In the genomic region with DNA sequence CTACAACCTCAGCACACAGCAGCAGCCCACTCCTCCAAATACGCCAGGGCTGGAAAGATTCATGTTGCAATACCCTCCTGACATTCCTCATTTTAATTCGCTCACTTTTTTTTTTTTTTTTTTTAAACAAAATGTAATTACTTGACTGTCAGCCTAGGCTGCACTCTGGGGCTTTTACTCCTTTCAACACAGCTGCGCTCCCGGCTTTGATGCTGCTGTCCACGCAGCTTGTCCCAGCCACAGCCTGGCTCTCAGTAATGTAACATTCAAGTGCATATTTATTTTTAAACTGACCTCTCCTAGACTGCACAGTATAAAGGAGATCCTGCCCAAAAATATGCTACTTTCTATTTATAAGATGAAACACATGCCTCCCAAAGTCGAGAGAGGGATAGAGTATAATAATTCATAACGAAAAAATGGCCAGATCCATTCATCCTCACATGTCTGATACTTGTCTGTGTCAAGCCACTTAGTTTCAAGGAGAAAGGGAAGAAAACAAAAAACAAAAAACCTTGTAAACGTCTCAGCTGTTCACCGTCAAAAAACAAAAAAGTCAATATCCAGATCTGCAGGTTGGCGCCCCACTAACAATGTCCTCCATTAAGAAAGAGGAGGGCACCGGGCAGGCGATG, we compare ENCODE assay signal across 8 cellular contexts. TPM values are rescaled to one million over a fixed set of nuclear protein-coding genes. Genes with fewer than 3 reads are reported as not detected.
DNase-seq lines count a peak whose midpoint lies in the region; ATAC-seq and TF ChIP-seq lines count a peak whose summit lies in the region.

No MANE protein-coding gene starts in this region.

- H3K4me1 Mint-ChIP-seq in activated T-helper 2 cell treated with anti-CD3 and anti-CD28 coated beads, Interferon-gamma antibody, Interleukin-2, Interleukin-4, amounts not matched to agents 10 μg/mL and 5 μg/mL and 100 μg/mL, durations not matched to agents 14 hours and 24 hours and 36 hours (ENCODE audit: low read depth) = peaks cover 32% of the 10 kb centered on the region
- H3K4me1 Mint-ChIP-seq in stimulated activated effector memory CD8-positive, alpha-beta T cell treated with anti-CD3 and anti-CD28 coated beads, Interleukin-12 subunit alpha, Interleukin-12 subunit beta, amount 100 ng/mL, for 72 hours = peaks cover 54% of the 10 kb centered on the region

- no peaks in the 10 kb centered on the region for H3K9me3 Mint-ChIP-seq in activated T-helper 2 cell treated with anti-CD3 and anti-CD28 coated beads, Interferon-gamma antibody, Interleukin-2, Interleukin-4, amounts not matched to agents 10 μg/mL and 5 μg/mL and 100 μg/mL, durations not matched to agents 14 hours and 24 hours and 36 hours
- no peaks in the 10 kb centered on the region for H3K9me3 Mint-ChIP-seq in stimulated activated effector memory CD8-positive, alpha-beta T cell treated with anti-CD3 and anti-CD28 coated beads, Interleukin-12 subunit alpha, Interleukin-12 subunit beta, amount 100 ng/mL, for 72 hours

- peak overlapping the region; percentile 90 for H3K4me3 Mint-ChIP-seq in activated T-helper 2 cell treated with anti-CD3 and anti-CD28 coated beads, Interferon-gamma antibody, Interleukin-2, Interleukin-4, amounts not matched to agents 10 μg/mL and 5 μg/mL and 100 μg/mL, durations not matched to agents 14 hours and 24 hours and 36 hours (ENCODE audit: low read depth)
- peak overlapping the region; percentile 94 for H3K4me3 Mint-ChIP-seq in stimulated activated effector memory CD8-positive, alpha-beta T cell treated with anti-CD3 and anti-CD28 coated beads, Interleukin-12 subunit alpha, Interleukin-12 subunit beta, amount 100 ng/mL, for 72 hours

- H3K27me3 ChIP-seq in HL-60 (ENCODE audit: insufficient read depth, poor library complexity, severe bottlenecking) (no peaks in the 10 kb centered on the region), iPS DF 6.9 (ENCODE audit: control insufficient read depth, insufficient read depth, low read length) (no peaks in the 10 kb centered on the region)

- no peak for TF ChIP-seq CTCF in HL-60 (IDR thresholded peaks at IDR 0.05; ENCODE audit: insufficient read depth, low read length)

- H3K36me3 Mint-ChIP-seq in activated T-helper 2 cell treated with anti-CD3 and anti-CD28 coated beads, Interferon-gamma antibody, Interleukin-2, Interleukin-4, amounts not matched to agents 10 μg/mL and 5 μg/mL and 100 μg/mL, durations not matched to agents 14 hours and 24 hours and 36 hours (ENCODE audit: low read depth) = peaks cover 6% of the 10 kb centered on the region
- H3K36me3 Mint-ChIP-seq in stimulated activated effector memory CD8-positive, alpha-beta T cell treated with anti-CD3 and anti-CD28 coated beads, Interleukin-12 subunit alpha, Interleukin-12 subunit beta, amount 100 ng/mL, for 72 hours = peaks cover 47% of the 10 kb centered on the region

- peak in 1 of 2 experiments; percentile 5 for DNase-seq in HL-60 (ENCODE audit: low read depth in 1 of 2, low spot score in 1 of 2)
- DNase-seq in activated T-helper 2 cell treated with anti-CD3 and anti-CD28 coated beads, Interferon-gamma antibody, Interleukin-2, Interleukin-4, amounts not matched to agents 10 μg/mL and 5 μg/mL and 100 μg/mL, durations not matched to agents 14 hours and 24 hours and 36 hours (ENCODE audit: low spot score) = no peak
- DNase-seq in iPS DF 6.9 (ENCODE audit: low read depth, low spot score) = no peak
- no peak for DNase-seq in stimulated activated effector memory CD8-positive, alpha-beta T cell treated with anti-CD3 and anti-CD28 coated beads, Interleukin-12 subunit alpha, Interleukin-12 subunit beta, amount 100 ng/mL, for 72 hours (ENCODE audit: low spot score in 2 of 2)
- no peak for DNase-seq in T1000 (lab: John Stamatoyannopoulos, UW)
- DNase-seq in COR-L47 (lab: John Stamatoyannopoulos, UW) = no peak

- H3K9me3 ChIP-seq in iPS DF 6.9 (ENCODE audit: control insufficient read depth, insufficient read depth, low read length) = no peaks in the 10 kb centered on the region

- WGBS in iPS DF 6.9 (ENCODE audit: insufficient coverage, insufficient read length) = no CpG with 5 or more reads among the region's 12 CpGs

- intact Hi-C loops in activated T-helper 2 cell treated with anti-CD3 and anti-CD28 coated beads, Interferon-gamma antibody, Interleukin-2, Interleukin-4, amounts not matched to agents 10 μg/mL and 5 μg/mL and 100 μg/mL, durations not matched to agents 14 hours and 24 hours and 36 hours (cut with micrococcal nuclease) = loop anchor here (1.0 to 5.0 kb wide), 5 partner anchors 22 to 202 kb away; no protein-coding TSS in a partner anchor

- H3K27ac ChIP-seq in HL-60 (replicated peaks) = peak overlapping the region; percentile 72
- H3K27ac ChIP-seq in iPS DF 6.9 (ENCODE audit: low read length) = no peak overlapping the region

- peak overlapping the region; percentile 94 for H3K4me3 ChIP-seq in HL-60 (replicated peaks; ENCODE audit: insufficient read depth, low read length)
- peak overlapping the region; percentile 97; the same call in 1 of the 2 replicates for H3K4me3 ChIP-seq in iPS DF 6.9 (ENCODE audit: low read length)

- peaks cover 2% of the 10 kb centered on the region for H3K27me3 Mint-ChIP-seq in activated T-helper 2 cell treated with anti-CD3 and anti-CD28 coated beads, Interferon-gamma antibody, Interleukin-2, Interleukin-4, amounts not matched to agents 10 μg/mL and 5 μg/mL and 100 μg/mL, durations not matched to agents 14 hours and 24 hours and 36 hours (ENCODE audit: low read depth)

- peak overlapping the region; percentile 51 for H3K27ac Mint-ChIP-seq in activated T-helper 2 cell treated with anti-CD3 and anti-CD28 coated beads, Interferon-gamma antibody, Interleukin-2, Interleukin-4, amounts not matched to agents 10 μg/mL and 5 μg/mL and 100 μg/mL, durations not matched to agents 14 hours and 24 hours and 36 hours
- H3K27ac Mint-ChIP-seq in stimulated activated effector memory CD8-positive, alpha-beta T cell treated with anti-CD3 and anti-CD28 coated beads, Interleukin-12 subunit alpha, Interleukin-12 subunit beta, amount 100 ng/mL, for 72 hours = peak overlapping the region; percentile 94

- H3K4me1 ChIP-seq in iPS DF 6.9 (ENCODE audit: control insufficient read depth, insufficient read depth, low read length) = no peaks in the 10 kb centered on the region; the same call in 1 of the 2 replicates

- ATAC-seq in stimulated activated effector memory CD8-positive, alpha-beta T cell treated with anti-CD3 and anti-CD28 coated beads, Interleukin-12 subunit alpha, Interleukin-12 subunit beta, amount 100 ng/mL, for 72 hours = no peak
- ATAC-seq in GM21360 (IDR thresholded peaks at IDR 0.05; ENCODE audit: unreplicated experiment) = no peak
- ATAC-seq in HG02852 (IDR thresholded peaks at IDR 0.05; ENCODE audit: unreplicated experiment) = no peak

- no peaks in the 10 kb centered on the region for H3K36me3 ChIP-seq in iPS DF 6.9 (ENCODE audit: control insufficient read depth, insufficient read depth, low read length)

RNA-seq across cellular contexts. Expression of gene CDC42EP3, which starts 0.9 kb away (rescaled TPM):
- total RNA-seq in activated T-helper 2 cell treated with anti-CD3 and anti-CD28 coated beads, Interferon-gamma antibody, Interleukin-2, Interleukin-4, amounts not matched to agents 10 μg/mL and 5 μg/mL and 100 μg/mL, durations not matched to agents 14 hours and 24 hours and 36 hours = 8.6 and 9.8 TPM in 2 replicates
